8 cellular contexts compared by ENCODE assay signal in genomic region chr7:74394601-74395000, GRCh38. TPM values are rescaled to one million over a fixed set of nuclear protein-coding genes. Genes with fewer than 3 reads are reported as not detected.
DNase-seq lines count a peak whose midpoint lies in the region; ATAC-seq and TF ChIP-seq lines count a peak whose summit lies in the region.
"Not testable (repeated sequence)": the region's sequence is repeated elsewhere in the genome, so short reads cannot be mapped to it uniquely, and the experiment has no call there.

No MANE protein-coding gene starts in this region.

- H3K36me3 Mint-ChIP-seq in chondrocyte (ENCODE audit: low read depth), result not testable (repeated sequence)

- not testable (repeated sequence) for H3K4me3 ChIP-seq in lower lobe of right lung

- not testable (repeated sequence) for H3K4me3 Mint-ChIP-seq in chondrocyte (ENCODE audit: unreplicated experiment)

- not testable (repeated sequence) for H3K27ac ChIP-seq in VCaP, lower lobe of right lung

- peak; percentile 19 for TF ChIP-seq CTCF in GM12873 (IDR thresholded peaks at IDR 0.05; ENCODE audit: insufficient read depth, low read depth, low read length, missing control alignments)
- TF ChIP-seq CTCF in VCaP (conservative IDR thresholded peaks at IDR 0.05), result peak; percentile 50
- peak; percentile 76 for TF ChIP-seq CTCF in chondrocyte (IDR thresholded peaks at IDR 0.05)
- TF ChIP-seq CTCF in lower lobe of right lung (IDR thresholded peaks at IDR 0.05), result peak; percentile 22

- DNase-seq in AG08396 (ENCODE audit: low spot score) (peak; percentile 44), NCI-H2081 (lab: John Stamatoyannopoulos, UW) (peak; percentile 8 to 13), chondrocyte (ENCODE audit: low spot score) (peak; percentile 55), glomerular visceral epithelial cell (ENCODE audit: extremely low spot score) (peak; percentile 36)
- DNase-seq in lower lobe of right lung; sciatic nerve (ENCODE audit: low spot score): not testable (repeated sequence)

- not testable (repeated sequence) for H3K27me3 ChIP-seq in lower lobe of right lung (ENCODE audit: low read depth)

- H3K4me1 ChIP-seq in lower lobe of right lung, result peaks cover 12% of the 10 kb centered on the region

- ATAC-seq in lower lobe of right lung (peak; percentile 52 to 69), sciatic nerve (peak; percentile 75)

- H3K9me3 Mint-ChIP-seq in chondrocyte (ENCODE audit: low read depth), result not testable (repeated sequence)

- not testable (repeated sequence) for H3K9me3 ChIP-seq in lower lobe of right lung

- not testable (repeated sequence) for H3K27me3 Mint-ChIP-seq in chondrocyte (ENCODE audit: low read depth)

- not testable (repeated sequence) for H3K27ac Mint-ChIP-seq in chondrocyte (ENCODE audit: unreplicated experiment)

- H3K36me3 ChIP-seq in lower lobe of right lung, result peaks cover 39% of the 10 kb centered on the region

- not testable (repeated sequence) for H3K4me1 Mint-ChIP-seq in chondrocyte (ENCODE audit: low read depth)

- intact Hi-C loops in lower lobe of right lung (cut with DNase I); sciatic nerve (cut with DNase I): not testable (repeated sequence)

RNA-seq across cellular contexts. Expression of gene GTF2IRD1, which starts 59.1 kb away (rescaled TPM):
- total RNA-seq in chondrocyte, result 32.4 to 48.5 TPM (median 46.5 TPM) in 3 replicates
- total RNA-seq in lower lobe of right lung, result 16.3 TPM
- 29.5 TPM for total RNA-seq in sciatic nerve

Comparison
In these comparisons a context has a peak if more than half of its experiments do, and no peak if none do; other contexts are left out.
1. CTCF ChIP-seq: peak in every context shown above with its lines; median percentile 76 in chondrocyte; 50 in VCaP; 22 in lower lobe of right lung; 19 in GM12873.